ENCODE assay signal across 1 cellular context in genomic region chr19:10502524-10503001, GRCh38.
TF ChIP-seq lines count a peak whose summit lies in the region.

No MANE protein-coding gene starts in this region.

TF ChIP-seq in K562, 482 proteins besides CTCF, POLR2A, EP300 and RAD21 (continued from another document and continues in another):
- TF ChIP-seq, protein P1, sequence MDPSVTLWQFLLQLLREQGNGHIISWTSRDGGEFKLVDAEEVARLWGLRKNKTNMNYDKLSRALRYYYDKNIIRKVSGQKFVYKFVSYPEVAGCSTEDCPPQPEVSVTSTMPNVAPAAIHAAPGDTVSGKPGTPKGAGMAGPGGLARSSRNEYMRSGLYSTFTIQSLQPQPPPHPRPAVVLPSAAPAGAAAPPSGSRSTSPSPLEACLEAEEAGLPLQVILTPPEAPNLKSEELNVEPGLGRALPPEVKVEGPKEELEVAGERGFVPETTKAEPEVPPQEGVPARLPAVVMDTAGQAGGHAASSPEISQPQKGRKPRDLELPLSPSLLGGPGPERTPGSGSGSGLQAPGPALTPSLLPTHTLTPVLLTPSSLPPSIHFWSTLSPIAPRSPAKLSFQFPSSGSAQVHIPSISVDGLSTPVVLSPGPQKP (CRISPR knock-in tag; IDR thresholded peaks at IDR 0.05), result no peak; the same call in 1 of the 2 replicates
- TF ChIP-seq TRIM24 (IDR thresholded peaks at IDR 0.05) (no peak), KDM4B (IDR thresholded peaks at IDR 0.05; ENCODE audit: borderline replicate concordance in 2 of 2, low read depth in 1 of 2) (no peak), HCFC1 (IDR thresholded peaks at IDR 0.05; ENCODE audit: low read depth, low read length) (peak; percentile 50; the same call in 1 of the 2 replicates), ARNT (IDR thresholded peaks at IDR 0.05) (no peak), CBX2 (IDR thresholded peaks at IDR 0.05; ENCODE audit: insufficient read depth, low read length, poor library complexity, severe bottlenecking) (no peak), HNRNPL (IDR thresholded peaks at IDR 0.05; ENCODE audit: low read depth, low read length) (peak; percentile 72), ZBTB17 (CRISPR knock-in tag; IDR thresholded peaks at IDR 0.05) (no peak), MEF2A (IDR thresholded peaks at IDR 0.05; ENCODE audit: control insufficient read depth, low read depth, low read length) (no peak), TEAD4 (IDR thresholded peaks at IDR 0.05; ENCODE audit: low read length) (peak; percentile 16; the same call in 1 of the 2 replicates), TEAD4 (CRISPR knock-in tag; IDR thresholded peaks at IDR 0.05; ENCODE audit: borderline replicate concordance) (no peak; the same call in 1 of the 2 replicates), AFF1 (IDR thresholded peaks at IDR 0.05; ENCODE audit: low read depth in 1 of 2, partially characterized antibody in 2 of 2) (no peak), SMAD4 (CRISPR knock-in tag; conservative IDR thresholded peaks at IDR 0.05) (peak; percentile 94), PTTG1 (tag; IDR thresholded peaks at IDR 0.05; ENCODE audit: low read depth) (no peak), TRIM28 (IDR thresholded peaks at IDR 0.05) (peak; percentile 14; the same call in 1 of the 2 replicates), ZNF280B (CRISPR knock-in tag; IDR thresholded peaks at IDR 0.05) (no peak), ZFP36 (IDR thresholded peaks at IDR 0.05; ENCODE audit: low read depth, low read length, partially characterized antibody) (peak; percentile 1), MTA2 (IDR thresholded peaks at IDR 0.05; ENCODE audit: low read depth) (no peak), ZMIZ1 (IDR thresholded peaks at IDR 0.05; ENCODE audit: low read depth in 2 of 2, low read length in 2 of 2) (peak in 1 of 2 experiments; percentile 36; a peak in 1 of 4 replicates), NFATC3 (IDR thresholded peaks at IDR 0.05) (no peak), KAT8 (IDR thresholded peaks at IDR 0.05; ENCODE audit: low read depth) (no peak), ZNF780A (CRISPR knock-in tag; IDR thresholded peaks at IDR 0.05) (no peak), FOXK1 (CRISPR knock-in tag; IDR thresholded peaks at IDR 0.05; ENCODE audit: borderline replicate concordance) (no peak), PCBP1 (IDR thresholded peaks at IDR 0.05; ENCODE audit: low read depth, low read length, poor library complexity, severe bottlenecking) (no peak), NR2C2 (CRISPR knock-in tag; IDR thresholded peaks at IDR 0.05) (no peak; the same call in 1 of the 2 replicates), NR2C2 (tag; IDR thresholded peaks at IDR 0.05) (peak; percentile 90), E2F3 (CRISPR knock-in tag; IDR thresholded peaks at IDR 0.05) (no peak; the same call in 1 of the 2 replicates), ZNF133 (CRISPR knock-in tag; IDR thresholded peaks at IDR 0.05) (no peak), ZNF24 (IDR thresholded peaks at IDR 0.05) (peak; percentile 61; the same call in 1 of the 2 replicates), TARDBP (IDR thresholded peaks at IDR 0.05) (peak; percentile 65; the same call in 1 of the 2 replicates), L3MBTL2 (IDR thresholded peaks at IDR 0.05) (no peak), ZNF239 (CRISPR knock-in tag; IDR thresholded peaks at IDR 0.05) (no peak), ZBTB7A (IDR thresholded peaks at IDR 0.05; ENCODE audit: borderline replicate concordance, control insufficient read depth, low read depth, low read length) (peak; percentile 77; the same call in 1 of the 2 replicates), E2F4 (CRISPR knock-in tag; IDR thresholded peaks at IDR 0.05; ENCODE audit: low read depth) (no peak), POLR2G (IDR thresholded peaks at IDR 0.05; ENCODE audit: low read depth, low read length) (peak; percentile 95)
- TF ChIP-seq, protein P2, sequence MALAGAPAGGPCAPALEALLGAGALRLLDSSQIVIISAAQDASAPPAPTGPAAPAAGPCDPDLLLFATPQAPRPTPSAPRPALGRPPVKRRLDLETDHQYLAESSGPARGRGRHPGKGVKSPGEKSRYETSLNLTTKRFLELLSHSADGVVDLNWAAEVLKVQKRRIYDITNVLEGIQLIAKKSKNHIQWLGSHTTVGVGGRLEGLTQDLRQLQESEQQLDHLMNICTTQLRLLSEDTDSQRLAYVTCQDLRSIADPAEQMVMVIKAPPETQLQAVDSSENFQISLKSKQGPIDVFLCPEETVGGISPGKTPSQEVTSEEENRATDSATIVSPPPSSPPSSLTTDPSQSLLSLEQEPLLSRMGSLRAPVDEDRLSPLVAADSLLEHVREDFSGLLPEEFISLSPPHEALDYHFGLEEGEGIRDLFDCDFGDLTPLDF (CRISPR knock-in tag; IDR thresholded peaks at IDR 0.05), result peak; percentile 63; the same call in 1 of the 2 replicates
- TF ChIP-seq, protein P3, sequence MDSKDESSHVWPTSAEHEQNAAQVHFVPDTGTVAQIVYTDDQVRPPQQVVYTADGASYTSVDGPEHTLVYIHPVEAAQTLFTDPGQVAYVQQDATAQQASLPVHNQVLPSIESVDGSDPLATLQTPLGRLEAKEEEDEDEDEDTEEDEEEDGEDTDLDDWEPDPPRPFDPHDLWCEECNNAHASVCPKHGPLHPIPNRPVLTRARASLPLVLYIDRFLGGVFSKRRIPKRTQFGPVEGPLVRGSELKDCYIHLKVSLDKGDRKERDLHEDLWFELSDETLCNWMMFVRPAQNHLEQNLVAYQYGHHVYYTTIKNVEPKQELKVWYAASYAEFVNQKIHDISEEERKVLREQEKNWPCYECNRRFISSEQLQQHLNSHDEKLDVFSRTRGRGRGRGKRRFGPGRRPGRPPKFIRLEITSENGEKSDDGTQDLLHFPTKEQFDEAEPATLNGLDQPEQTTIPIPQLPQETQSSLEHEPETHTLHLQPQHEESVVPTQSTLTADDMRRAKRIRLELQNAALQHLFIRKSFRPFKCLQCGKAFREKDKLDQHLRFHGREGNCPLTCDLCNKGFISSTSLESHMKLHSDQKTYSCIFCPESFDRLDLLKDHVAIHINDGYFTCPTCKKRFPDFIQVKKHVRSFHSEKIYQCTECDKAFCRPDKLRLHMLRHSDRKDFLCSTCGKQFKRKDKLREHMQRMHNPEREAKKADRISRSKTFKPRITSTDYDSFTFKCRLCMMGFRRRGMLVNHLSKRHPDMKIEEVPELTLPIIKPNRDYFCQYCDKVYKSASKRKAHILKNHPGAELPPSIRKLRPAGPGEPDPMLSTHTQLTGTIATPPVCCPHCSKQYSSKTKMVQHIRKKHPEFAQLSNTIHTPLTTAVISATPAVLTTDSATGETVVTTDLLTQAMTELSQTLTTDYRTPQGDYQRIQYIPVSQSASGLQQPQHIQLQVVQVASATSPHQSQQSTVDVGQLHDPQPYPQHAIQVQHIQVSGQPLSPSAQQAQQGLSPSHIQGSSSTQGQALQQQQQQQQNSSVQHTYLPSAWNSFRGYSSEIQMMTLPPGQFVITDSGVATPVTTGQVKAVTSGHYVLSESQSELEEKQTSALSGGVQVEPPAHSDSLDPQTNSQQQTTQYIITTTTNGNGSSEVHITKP (IDR thresholded peaks at IDR 0.05; ENCODE audit: partially characterized antibody), result peak; percentile 79
- TF ChIP-seq, protein P4, sequence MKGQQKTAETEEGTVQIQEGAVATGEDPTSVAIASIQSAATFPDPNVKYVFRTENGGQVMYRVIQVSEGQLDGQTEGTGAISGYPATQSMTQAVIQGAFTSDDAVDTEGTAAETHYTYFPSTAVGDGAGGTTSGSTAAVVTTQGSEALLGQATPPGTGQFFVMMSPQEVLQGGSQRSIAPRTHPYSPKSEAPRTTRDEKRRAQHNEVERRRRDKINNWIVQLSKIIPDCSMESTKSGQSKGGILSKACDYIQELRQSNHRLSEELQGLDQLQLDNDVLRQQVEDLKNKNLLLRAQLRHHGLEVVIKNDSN (CRISPR knock-in tag; IDR thresholded peaks at IDR 0.05), result peak; percentile 51; the same call in 1 of the 2 replicates
- TF ChIP-seq, protein P5, sequence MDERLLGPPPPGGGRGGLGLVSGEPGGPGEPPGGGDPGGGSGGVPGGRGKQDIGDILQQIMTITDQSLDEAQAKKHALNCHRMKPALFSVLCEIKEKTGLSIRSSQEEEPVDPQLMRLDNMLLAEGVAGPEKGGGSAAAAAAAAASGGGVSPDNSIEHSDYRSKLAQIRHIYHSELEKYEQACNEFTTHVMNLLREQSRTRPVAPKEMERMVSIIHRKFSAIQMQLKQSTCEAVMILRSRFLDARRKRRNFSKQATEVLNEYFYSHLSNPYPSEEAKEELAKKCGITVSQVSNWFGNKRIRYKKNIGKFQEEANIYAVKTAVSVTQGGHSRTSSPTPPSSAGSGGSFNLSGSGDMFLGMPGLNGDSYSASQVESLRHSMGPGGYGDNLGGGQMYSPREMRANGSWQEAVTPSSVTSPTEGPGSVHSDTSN (CRISPR knock-in tag; IDR thresholded peaks at IDR 0.05; ENCODE audit: low read depth), result no peak
- TF ChIP-seq, protein P5 (tag; conservative IDR thresholded peaks at IDR 0.05; ENCODE audit: low read depth), result no peak
- TF ChIP-seq, protein P6, sequence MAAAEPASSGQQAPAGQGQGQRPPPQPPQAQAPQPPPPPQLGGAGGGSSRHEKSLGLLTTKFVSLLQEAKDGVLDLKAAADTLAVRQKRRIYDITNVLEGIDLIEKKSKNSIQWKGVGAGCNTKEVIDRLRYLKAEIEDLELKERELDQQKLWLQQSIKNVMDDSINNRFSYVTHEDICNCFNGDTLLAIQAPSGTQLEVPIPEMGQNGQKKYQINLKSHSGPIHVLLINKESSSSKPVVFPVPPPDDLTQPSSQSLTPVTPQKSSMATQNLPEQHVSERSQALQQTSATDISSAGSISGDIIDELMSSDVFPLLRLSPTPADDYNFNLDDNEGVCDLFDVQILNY (CRISPR knock-in tag; IDR thresholded peaks at IDR 0.05), result peak; percentile 54; the same call in 1 of the 2 replicates
